8 cellular contexts compared by ENCODE assay signal in genomic region chr3:151227438-151228290, GRCh38. TPM values are rescaled to one million over a fixed set of nuclear protein-coding genes. Genes with fewer than 3 reads are reported as not detected.
DNase-seq lines count a peak whose midpoint lies in the region; ATAC-seq and TF ChIP-seq lines count a peak whose summit lies in the region.

No MANE protein-coding gene starts in this region.

- POLR2A ChIA-PET in BJ (lab: Charles Lee) = no interaction called here

- ATAC-seq in GM18907 (IDR thresholded peaks at IDR 0.05; ENCODE audit: unreplicated experiment) (peak; percentile 87), HG03135 (IDR thresholded peaks at IDR 0.05; ENCODE audit: unreplicated experiment) (peak; percentile 92)
- peak; percentile 74 for ATAC-seq in effector memory CD8-positive, alpha-beta T cell (replicated peaks)

- no peaks in the 10 kb centered on the region for H3K9me3 Mint-ChIP-seq in effector memory CD8-positive, alpha-beta T cell
- peaks cover 4% of the 10 kb centered on the region for H3K9me3 Mint-ChIP-seq in mesothelial cell of epicardium

- peak; percentile 93 for TF ChIP-seq CTCF in BJ (IDR thresholded peaks at IDR 0.05; ENCODE audit: insufficient read depth, low read depth, low read length)
- peak; percentile 82 for TF ChIP-seq CTCF in mesothelial cell of epicardium (IDR thresholded peaks at IDR 0.05; ENCODE audit: unreplicated experiment)

- no peaks in the 10 kb centered on the region for H3K27me3 ChIP-seq in BJ (ENCODE audit: control insufficient read depth, insufficient read depth, low read length)

- H3K4me1 Mint-ChIP-seq in effector memory CD8-positive, alpha-beta T cell (ENCODE audit: low read depth in 2 of 2) = peaks cover 31 to 34% of the 10 kb centered on the region in 2 donors
- H3K4me1 Mint-ChIP-seq in mesothelial cell of epicardium = peaks cover 32% of the 10 kb centered on the region

- H3K27me3 Mint-ChIP-seq in effector memory CD8-positive, alpha-beta T cell = no peaks in the 10 kb centered on the region
- no peaks in the 10 kb centered on the region for H3K27me3 Mint-ChIP-seq in mesothelial cell of epicardium (ENCODE audit: low read depth)

- peaks cover 3% of the 10 kb centered on the region for H3K36me3 Mint-ChIP-seq in effector memory CD8-positive, alpha-beta T cell (ENCODE audit: insufficient read depth)
- H3K36me3 Mint-ChIP-seq in mesothelial cell of epicardium = peaks cover 4% of the 10 kb centered on the region

- peak overlapping the region; percentile 5 to 34 for H3K4me3 Mint-ChIP-seq in effector memory CD8-positive, alpha-beta T cell
- no peak overlapping the region for H3K4me3 Mint-ChIP-seq in mesothelial cell of epicardium

- peak overlapping the region; percentile 12 to 30 for H3K27ac Mint-ChIP-seq in effector memory CD8-positive, alpha-beta T cell
- peak overlapping the region; percentile 18 for H3K27ac Mint-ChIP-seq in mesothelial cell of epicardium

- DNase-seq in BJ (ENCODE audit: low read depth) (no peak), NCI-H748 treated with DMSO at 0.1 percent for 48 hours (lab: John Stamatoyannopoulos, UW) (peak; percentile 2), mesothelial cell of epicardium (ENCODE audit: low spot score in 2 of 2, unreplicated experiment in 2 of 2) (peak; percentile 27 to 79)
- DNase-seq in activated CD8-positive, alpha-beta memory T cell treated with anti-CD3 and anti-CD28 coated beads for 1 hour (ENCODE audit: extremely low read depth in 1 of 2, low read depth in 1 of 2) = peak; percentile 51 to 57
- DNase-seq in effector memory CD8-positive, alpha-beta T cell = peak; percentile 75 to 79 (median 78)
- peak; percentile 43 to 59 for DNase-seq in stimulated activated CD8-positive, alpha-beta memory T cell treated with anti-CD3 and anti-CD28 coated beads, Interleukin-15, amount 100 ng/mL, for 4 hours (ENCODE audit: low read depth in 2 of 2)

- CTCF ChIA-PET in BJ (lab: Yijun Ruan, JAX) = interaction anchor here (0.7 to 6.1 kb wide), 36 partner anchors 10 to 694 kb away, joined by 3 to 80 read pairs (median 4); partner anchors contain the start of gene P2RY14

- no peaks in the 10 kb centered on the region for H3K36me3 ChIP-seq in BJ (ENCODE audit: control insufficient read depth, insufficient read depth, low read length)

- no peak overlapping the region for H3K4me3 ChIP-seq in BJ (ENCODE audit: low read depth, low read length)

RNA-seq across cellular contexts. Expression of gene GPR171, which starts 24.6 kb away (rescaled TPM):
- not detected in 2 replicates for polyA plus RNA-seq in BJ (2011; rRNA removed)
- not detected in 2 replicates for polyA minus RNA-seq in BJ (2011; rRNA and poly(A)+ RNA removed)
- not detected in 3 replicates for total RNA-seq in mesothelial cell of epicardium

RNA-seq across cellular contexts. Expression of gene P2RY14, which starts 50.7 kb away (rescaled TPM):
- polyA plus RNA-seq in BJ (2011; rRNA removed) = not detected in 2 replicates
- polyA minus RNA-seq in BJ (2011; rRNA and poly(A)+ RNA removed) = not detected in 2 replicates
- 0.11 TPM in 1 of 3 replicates, not detected in the others for total RNA-seq in mesothelial cell of epicardium
